ENCODE assay signal across 11 cellular contexts in genomic region chr1:208242186-208242585, GRCh38. TPM values are rescaled to one million over a fixed set of nuclear protein-coding genes. Genes with fewer than 3 reads are reported as not detected.
DNase-seq lines count a peak whose midpoint lies in the region; ATAC-seq and TF ChIP-seq lines count a peak whose summit lies in the region.
"Had no signal": no experiment of that assay in that cellular context is flagged by ENCODE, and none has a peak within 500 bp of the region (broad histone marks: within the 10 kb centered on the region; RNA-seq: fewer than 3 reads in every experiment).

No MANE protein-coding gene starts in this region.

- H3K4me1 Mint-ChIP-seq in activated T-cell treated with anti-CD3 and anti-CD28 coated beads, Interleukin-2, amount 50 U/mL, for 24 hours (ENCODE audit: low read depth) = peaks cover 14% of the 10 kb centered on the region
- peaks cover 11% of the 10 kb centered on the region for H3K4me1 Mint-ChIP-seq in activated T-cell treated with anti-CD3 and anti-CD28 coated beads, Interleukin-2, amount 50 U/mL, for 4 hours (ENCODE audit: low read depth)
- peaks cover 58% of the 10 kb centered on the region for H3K4me1 Mint-ChIP-seq in type B pancreatic cell (ENCODE audit: unreplicated experiment)

- H3K36me3 Mint-ChIP-seq in activated T-cell treated with anti-CD3 and anti-CD28 coated beads, Interleukin-2, amount 50 U/mL, for 24 hours (ENCODE audit: low read depth) = no peaks in the 10 kb centered on the region
- H3K36me3 Mint-ChIP-seq in activated T-cell treated with anti-CD3 and anti-CD28 coated beads, Interleukin-2, amount 50 U/mL, for 4 hours (ENCODE audit: insufficient read depth) = no peaks in the 10 kb centered on the region
- no peaks in the 10 kb centered on the region for H3K36me3 Mint-ChIP-seq in type B pancreatic cell

- H3K27ac Mint-ChIP-seq in activated T-cell treated with anti-CD3 and anti-CD28 coated beads, Interleukin-2, amount 50 U/mL, for 24 hours = no peak overlapping the region
- H3K27ac Mint-ChIP-seq in type B pancreatic cell = peak overlapping the region; percentile 39

- H3K4me3 Mint-ChIP-seq in activated T-cell treated with anti-CD3 and anti-CD28 coated beads, Interleukin-2, amount 50 U/mL, for 24 hours = peak overlapping the region; percentile 63
- no peak overlapping the region for H3K4me3 Mint-ChIP-seq in activated T-cell treated with anti-CD3 and anti-CD28 coated beads, Interleukin-2, amount 50 U/mL, for 4 hours
- peak overlapping the region; percentile 94 for H3K4me3 Mint-ChIP-seq in type B pancreatic cell

- H3K27me3 ChIP-seq in dorsolateral prefrontal cortex (peaks cover 0 to 35% (median 0%) of the 10 kb centered on the region in 45 donors), mucosa of stomach (ENCODE audit: control insufficient read depth, insufficient read depth, low read length) (no peaks in the 10 kb centered on the region)
- H3K27me3 ChIP-seq in effector memory CD4-positive, alpha-beta T cell (replicated peaks; ENCODE audit: control insufficient read depth, insufficient read depth, low read length, poor library complexity, severe bottlenecking) = no peaks in the 10 kb centered on the region

- H3K27ac ChIP-seq in dorsolateral prefrontal cortex = peak overlapping the region in 50 of 59 donors; percentile 13 to 96 (median 89)
- no peak overlapping the region for H3K27ac ChIP-seq in effector memory CD4-positive, alpha-beta T cell (ENCODE audit: insufficient read depth, low read length, poor library complexity, severe bottlenecking)

- no peaks in the 10 kb centered on the region for H3K9me3 ChIP-seq in mucosa of stomach (ENCODE audit: control insufficient read depth, low read length)
- no peaks in the 10 kb centered on the region for H3K9me3 ChIP-seq in effector memory CD4-positive, alpha-beta T cell (ENCODE audit: control insufficient read depth, low read length)

- H3K9me3 Mint-ChIP-seq in activated T-cell treated with anti-CD3 and anti-CD28 coated beads, Interleukin-2, amount 50 U/mL, for 24 hours = no peaks in the 10 kb centered on the region
- no peaks in the 10 kb centered on the region for H3K9me3 Mint-ChIP-seq in activated T-cell treated with anti-CD3 and anti-CD28 coated beads, Interleukin-2, amount 50 U/mL, for 4 hours
- H3K9me3 Mint-ChIP-seq in type B pancreatic cell = no peaks in the 10 kb centered on the region

- no peak for ATAC-seq in activated T-cell treated with anti-CD3 and anti-CD28 coated beads, Interleukin-2, amount 50 U/mL, for 4 hours
- ATAC-seq: GM12878 had no signal

- peaks cover 40% of the 10 kb centered on the region for H3K4me1 ChIP-seq in mucosa of stomach (ENCODE audit: control insufficient read depth, insufficient read depth, low read length)
- H3K4me1 ChIP-seq in effector memory CD4-positive, alpha-beta T cell (ENCODE audit: control insufficient read depth, insufficient read depth, low read length, poor library complexity, severe bottlenecking) = peaks cover 3% of the 10 kb centered on the region

- DNase-seq in activated T-cell treated with anti-CD3 and anti-CD28 coated beads, Interleukin-2, amount 50 U/mL, for 24 hours = no peak
- DNase-seq in activated T-cell treated with anti-CD3 and anti-CD28 coated beads, Interleukin-2, amount 50 U/mL, for 4 hours = no peak
- no peak for DNase-seq in dorsolateral prefrontal cortex
- DNase-seq in type B pancreatic cell (ENCODE audit: extremely low spot score, unreplicated experiment) = no peak
- DNase-seq in GM19240 (ENCODE audit: insufficient read length, low spot score) = no peak
- DNase-seq in activated CD4-positive, alpha-beta T cell treated with anti-CD3 and anti-CD28 coated beads for 48 hours = no peak
- no peak for DNase-seq in effector memory CD4-positive, alpha-beta T cell
- DNase-seq: central memory CD4-positive, alpha-beta T cell; NCI-H524 treated with DMSO at 0.1 percent for 48 hours had no signal

- intact Hi-C loops in dorsolateral prefrontal cortex (cut with DNase I) = loop anchor here in 1 of 2 donors (5.0 kb wide), 2 partner anchors 160 to 220 kb away; no protein-coding TSS in a partner anchor

- H3K4me3 ChIP-seq in dorsolateral prefrontal cortex = peak overlapping the region; percentile 12 to 90 (median 79)
- H3K4me3 ChIP-seq in mucosa of stomach (ENCODE audit: low read length) = peak overlapping the region; percentile 28
- H3K4me3 ChIP-seq in effector memory CD4-positive, alpha-beta T cell (ENCODE audit: insufficient read depth, low read depth, low read length, poor library complexity, severe bottlenecking) = no peak overlapping the region
- H3K4me3 ChIP-seq: GM12878 had no signal

- H3K9ac ChIP-seq in mucosa of stomach (ENCODE audit: low read length) = peak overlapping the region; percentile 84

- H3K27me3 Mint-ChIP-seq in activated T-cell treated with anti-CD3 and anti-CD28 coated beads, Interleukin-2, amount 50 U/mL, for 24 hours = peaks cover 55% of the 10 kb centered on the region
- H3K27me3 Mint-ChIP-seq in activated T-cell treated with anti-CD3 and anti-CD28 coated beads, Interleukin-2, amount 50 U/mL, for 4 hours (ENCODE audit: low read depth) = peaks cover 25% of the 10 kb centered on the region
- peaks cover 2% of the 10 kb centered on the region for H3K27me3 Mint-ChIP-seq in type B pancreatic cell

- no peaks in the 10 kb centered on the region for H3K36me3 ChIP-seq in mucosa of stomach (ENCODE audit: control insufficient read depth, insufficient read depth, low read length)
- H3K36me3 ChIP-seq in effector memory CD4-positive, alpha-beta T cell (ENCODE audit: control insufficient read depth, insufficient read depth, low read length) = no peaks in the 10 kb centered on the region

- TF ChIP-seq CTCF in dorsolateral prefrontal cortex (IDR thresholded peaks at IDR 0.05 in 54 of 56, conservative IDR thresholded peaks at IDR 0.05 in 2 of 56; ENCODE audit: low read depth in 1 of 56, partially characterized antibody in 56 of 56) (peak in 1 of 56 donors; percentile 3), type B pancreatic cell (conservative IDR thresholded peaks at IDR 0.05) (no peak)

RNA-seq across cellular contexts. Expression of gene PLXNA2, which starts 2.0 kb away (rescaled TPM):
- total RNA-seq in activated T-cell treated with anti-CD3 and anti-CD28 coated beads, Interleukin-2, amount 50 U/mL, for 4 hours = under 1 TPM; 0.15 to 0.71 (median 0.35) TPM
- total RNA-seq in dorsolateral prefrontal cortex = 100 to 1,000 TPM in 36 of 120 experiments, 10 to 100 TPM in 84; 39.8 to 132 (median 90.8) TPM
- total RNA-seq in type B pancreatic cell (ENCODE audit: low replicate concordance) = 80.1 and 120 TPM in 2 replicates

Comparison
In these comparisons a context has a peak if more than half of its experiments do, and no peak if none do; other contexts are left out.
1. RNA of gene PLXNA2, which starts 2.0 kb away (total RNA-seq): 39.8 to 132 TPM in dorsolateral prefrontal cortex and 80.1 to 120 TPM in type B pancreatic cell; 0.15 to 0.71 TPM in activated T-cell treated with anti-CD3 and anti-CD28 coated beads, Interleukin-2, amount 50 U/mL, for 4 hours; every median in the first group is over 10 times any median in the second.